ENCODE assay signal across 28 cellular contexts in genomic region chr6:51854347-51854746, GRCh38.
"Had no signal": no experiment of that assay in that cellular context is flagged by ENCODE, and none has a peak within 500 bp of the region (broad histone marks: within the 10 kb centered on the region; RNA-seq: fewer than 3 reads in every experiment).

No MANE protein-coding gene starts in this region.

- H3K4me3 Mint-ChIP-seq: immature natural killer cell; naive thymus-derived CD4-positive, alpha-beta T cell; natural killer cell treated with Interleukin-12 subunit alpha and Interleukin-12 subunit beta and Interleukin-15 and Interleukin-18, amount 100 ng/mL, for 72 hours; stimulated activated naive B cell treated with anti-CD40 and anti-IgM and Interleukin-4, amounts not matched to agents 10 μg/mL and 1 μg/mL and 100 μg/mL, for 72 hours had no signal

- H3K27me3 ChIP-seq: neutrophil, ovary, stomach, testis, thyroid gland, transverse colon, upper lobe of left lung, vagina had no signal

- DNase-seq: hypothalamus; immature natural killer cell; left colon; left ventricle myocardium inferior; midbrain; mucosa of descending colon; naive thymus-derived CD4-positive, alpha-beta T cell; occipital lobe; ovary; right cardiac atrium; stimulated activated CD4-positive, alpha-beta T cell treated with anti-CD3 and anti-CD28 coated beads, Interleukin-12 subunit alpha, Interleukin-12 subunit beta, amount 100 ng/mL, for 4 hours; stimulated activated CD4-positive, alpha-beta T cell treated with anti-CD3 and anti-CD28 coated beads, Interleukin-15, amount 100 ng/mL, for 24 hours; stimulated activated CD4-positive, alpha-beta T cell treated with anti-CD3 and anti-CD28 coated beads, Interleukin-2, amount 100 ng/mL, for 24 hours; stimulated activated CD4-positive, alpha-beta T cell treated with anti-CD3 and anti-CD28 coated beads, Interleukin-4, amount 100 ng/mL, for 1 hour; stimulated activated naive B cell treated with anti-CD40 and anti-IgM and Interleukin-4, amounts not matched to agents 10 μg/mL and 1 μg/mL and 100 μg/mL, for 72 hours; stimulated activated naive CD8-positive, alpha-beta T cell treated with anti-CD3 and anti-CD28 coated beads, Interleukin-15, Interleukin-2, amounts not matched to agents 100 U/mL and 50 U/mL, for 24 hours; stomach; testis; thyroid gland; transverse colon had no signal

- H3K4me1 ChIP-seq: left ventricle myocardium inferior, prostate gland, testis, thyroid gland, transverse colon, upper lobe of left lung, vagina had no signal

- H3K36me3 ChIP-seq: left ventricle myocardium inferior, neutrophil, ovary, prostate gland, stomach, thyroid gland, transverse colon, upper lobe of left lung, vagina had no signal

- H3K36me3 Mint-ChIP-seq: immature natural killer cell; natural killer cell treated with Interleukin-12 subunit alpha and Interleukin-12 subunit beta and Interleukin-15 and Interleukin-18, amount 100 ng/mL, for 72 hours; stimulated activated naive B cell treated with anti-CD40 and anti-IgM and Interleukin-4, amounts not matched to agents 10 μg/mL and 1 μg/mL and 100 μg/mL, for 72 hours had no signal

- ATAC-seq: left colon; mucosa of descending colon; naive thymus-derived CD4-positive, alpha-beta T cell; natural killer cell treated with Interleukin-12 subunit alpha and Interleukin-12 subunit beta and Interleukin-15 and Interleukin-18, amount 100 ng/mL, for 72 hours; right cardiac atrium; sciatic nerve; stimulated activated naive B cell treated with anti-CD40 and anti-IgM and Interleukin-4, amounts not matched to agents 10 μg/mL and 1 μg/mL and 100 μg/mL, for 72 hours; stimulated activated naive CD8-positive, alpha-beta T cell treated with anti-CD3 and anti-CD28 coated beads, Interleukin-15, Interleukin-2, amounts not matched to agents 100 U/mL and 50 U/mL, for 24 hours had no signal

- H3K27ac Mint-ChIP-seq: immature natural killer cell; naive thymus-derived CD4-positive, alpha-beta T cell; natural killer cell treated with Interleukin-12 subunit alpha and Interleukin-12 subunit beta and Interleukin-15 and Interleukin-18, amount 100 ng/mL, for 72 hours; stimulated activated naive B cell treated with anti-CD40 and anti-IgM and Interleukin-4, amounts not matched to agents 10 μg/mL and 1 μg/mL and 100 μg/mL, for 72 hours had no signal

- H3K9me3 ChIP-seq: mucosa of descending colon, neutrophil, ovary, prostate gland, stomach, testis, thyroid gland, transverse colon, upper lobe of left lung, vagina had no signal

- H3K9me3 Mint-ChIP-seq: natural killer cell treated with Interleukin-12 subunit alpha and Interleukin-12 subunit beta and Interleukin-15 and Interleukin-18, amount 100 ng/mL, for 72 hours had no signal

- H3K4me1 Mint-ChIP-seq: immature natural killer cell; stimulated activated naive B cell treated with anti-CD40 and anti-IgM and Interleukin-4, amounts not matched to agents 10 μg/mL and 1 μg/mL and 100 μg/mL, for 72 hours had no signal

- H3K27ac ChIP-seq: left ventricle myocardium inferior, neutrophil, ovary, prostate gland, skin epidermis, stomach, testis, thyroid gland, transverse colon, upper lobe of left lung, vagina had no signal

- H3K4me3 ChIP-seq: left ventricle myocardium inferior, lung, mucosa of descending colon, ovary, prostate gland, skin epidermis, stomach, thyroid gland, transverse colon, upper lobe of left lung, vagina had no signal
